In the genomic region with DNA sequence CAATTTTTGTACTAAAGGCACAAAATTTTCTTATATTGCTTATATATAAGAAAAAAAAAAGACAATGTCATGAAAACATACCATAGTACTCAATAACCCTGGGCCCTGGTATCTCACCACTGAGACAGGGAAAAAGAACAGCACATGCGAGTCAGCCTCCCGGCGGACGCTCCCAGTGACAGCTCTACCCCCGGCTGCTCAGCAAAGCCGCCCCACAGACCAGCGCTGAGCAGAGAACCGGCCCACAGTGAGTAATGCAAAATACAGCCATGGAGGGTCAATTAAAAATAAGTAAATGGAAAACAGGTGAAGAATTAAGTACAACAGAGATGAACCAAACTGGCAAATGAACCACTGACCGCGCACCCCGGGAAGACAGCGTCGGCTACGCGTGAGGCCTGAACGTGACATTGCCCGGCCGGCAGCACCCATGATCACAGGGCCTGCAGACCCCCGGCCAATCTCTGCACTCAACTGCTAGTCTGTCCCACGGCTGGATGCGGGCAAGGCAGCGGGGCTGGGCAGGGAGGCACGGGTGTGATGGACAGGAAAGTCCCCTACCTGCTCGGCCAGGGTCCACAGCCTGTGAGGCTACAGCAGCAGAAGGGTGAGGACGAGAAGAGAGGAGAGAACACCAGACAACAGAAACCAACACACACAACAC, we compare ENCODE assay signal across 22 cellular contexts.
DNase-seq lines count a peak whose midpoint lies in the region; ATAC-seq and TF ChIP-seq lines count a peak whose summit lies in the region.
"Had no signal": no experiment of that assay in that cellular context is flagged by ENCODE, and none has a peak within 500 bp of the region (broad histone marks: within the 10 kb centered on the region; RNA-seq: fewer than 3 reads in every experiment).

No MANE protein-coding gene starts in this region.

- WGBS in SK-N-SH (ENCODE audit: low lambda C conversion rate), result 88% methylated on average over 25 of the region's 25 CpGs
- WGBS in ovary, 3 donors, result 94 to 95% (median 95%) methylated on average over 25 of the region's 25 CpGs
- 94 to 97% (median 95%) methylated on average over 25 of the region's 25 CpGs for WGBS in stomach, 5 donors

- no peak for TF ChIP-seq CTCF in SK-N-SH (IDR thresholded peaks at IDR 0.05)
- no peak for TF ChIP-seq CTCF in fibroblast of mammary gland (conservative IDR thresholded peaks at IDR 0.05; ENCODE audit: control insufficient read depth, insufficient read depth, low read depth, low read length)
- no peak for TF ChIP-seq CTCF in ovary (IDR thresholded peaks at IDR 0.05)
- no peak for TF ChIP-seq CTCF in stomach (IDR thresholded peaks at IDR 0.05)

- H3K27ac Mint-ChIP-seq in activated T-helper 17 cell treated with anti-CD3 and anti-CD28 coated beads, Interleukin-2, amount 50 U/mL, for 72 hours, result no peak overlapping the region
- H3K27ac Mint-ChIP-seq in stimulated activated naive B cell treated with anti-CD40 and anti-IgM and Interleukin-4, amounts not matched to agents 10 μg/mL and 1 μg/mL and 100 μg/mL, for 72 hours, result peak overlapping the region; percentile 92
- H3K27ac Mint-ChIP-seq: activated CD8-positive, alpha-beta T cell treated with anti-CD3 and anti-CD28 coated beads for 36 hours; activated T-cell treated with anti-CD3 and anti-CD28 coated beads, Interleukin-2, amount 50 U/mL, for 24 hours had no signal

- H3F3A ChIP-seq in SK-N-SH (replicated peaks; ENCODE audit: insufficient read depth), result no peaks in the 10 kb centered on the region

- CTCF ChIA-PET in SK-N-SH (lab: Yijun Ruan, JAX), result no interaction called here

- H3K36me3 Mint-ChIP-seq in activated T-helper 17 cell treated with anti-CD3 and anti-CD28 coated beads, Interleukin-2, amount 50 U/mL, for 72 hours (ENCODE audit: low read depth), result no peaks in the 10 kb centered on the region
- no peaks in the 10 kb centered on the region for H3K36me3 Mint-ChIP-seq in stimulated activated naive B cell treated with anti-CD40 and anti-IgM and Interleukin-4, amounts not matched to agents 10 μg/mL and 1 μg/mL and 100 μg/mL, for 72 hours

- no peak for TF ChIP-seq RAD21 in SK-N-SH (IDR thresholded peaks at IDR 0.05; ENCODE audit: low read length)

- no peak for TF ChIP-seq EP300 in SK-N-SH (IDR thresholded peaks at IDR 0.05; ENCODE audit: borderline replicate concordance in 1 of 2, low read depth in 1 of 2, low read length in 1 of 2)
- no peak for TF ChIP-seq EP300 in ovary (IDR thresholded peaks at IDR 0.05)
- TF ChIP-seq EP300 in stomach (IDR thresholded peaks at IDR 0.05), result no peak

- H3K27me3 ChIP-seq in SK-N-SH (ENCODE audit: insufficient read depth) (no peaks in the 10 kb centered on the region), ovary (no peaks in the 10 kb centered on the region), stomach (no peaks in the 10 kb centered on the region)
- H3K27me3 ChIP-seq: BLaER1, colonic mucosa, heart left ventricle had no signal

- no peak overlapping the region for H3K4me2 ChIP-seq in SK-N-SH
- H3K4me2 ChIP-seq: BLaER1, smooth muscle cell had no signal

- H3K4me1 Mint-ChIP-seq in activated T-helper 17 cell treated with anti-CD3 and anti-CD28 coated beads, Interleukin-2, amount 50 U/mL, for 72 hours, result peaks cover 17% of the 10 kb centered on the region
- peaks cover 67 to 69% of the 10 kb centered on the region in 2 donors for H3K4me1 Mint-ChIP-seq in stimulated activated naive B cell treated with anti-CD40 and anti-IgM and Interleukin-4, amounts not matched to agents 10 μg/mL and 1 μg/mL and 100 μg/mL, for 72 hours

- POLR2A ChIA-PET in SK-N-SH (lab: Yijun Ruan, JAX), result no interaction called here

- no peaks in the 10 kb centered on the region for H3K9me3 Mint-ChIP-seq in activated T-helper 17 cell treated with anti-CD3 and anti-CD28 coated beads, Interleukin-2, amount 50 U/mL, for 72 hours
- H3K9me3 Mint-ChIP-seq in stimulated activated naive B cell treated with anti-CD40 and anti-IgM and Interleukin-4, amounts not matched to agents 10 μg/mL and 1 μg/mL and 100 μg/mL, for 72 hours, result no peaks in the 10 kb centered on the region
- H3K9me3 Mint-ChIP-seq: activated CD8-positive, alpha-beta T cell treated with anti-CD3 and anti-CD28 coated beads for 36 hours; activated T-cell treated with anti-CD3 and anti-CD28 coated beads, Interleukin-2, amount 50 U/mL, for 24 hours had no signal

- H3K4me3 ChIP-seq in SK-N-SH (ENCODE audit: low read depth in 2 of 2, low read length in 1 of 2), result no peak overlapping the region
- no peak overlapping the region for H3K4me3 ChIP-seq in fibroblast of mammary gland (ENCODE audit: control insufficient read depth, low read depth, low read length)
- no peak overlapping the region for H3K4me3 ChIP-seq in ovary
- H3K4me3 ChIP-seq in stomach, result no peak overlapping the region
- H3K4me3 ChIP-seq: BLaER1, colonic mucosa, heart left ventricle, K562, left ventricle myocardium inferior, smooth muscle cell had no signal

- no peaks in the 10 kb centered on the region for H3K79me2 ChIP-seq in SK-N-SH (ENCODE audit: insufficient read depth)

- H3K4me1 ChIP-seq in SK-N-SH (ENCODE audit: control insufficient read depth in 1 of 2, insufficient read depth in 2 of 2, low read depth in 1 of 2, low read length in 1 of 2) (peaks cover 10 to 18% of the 10 kb centered on the region in 2 experiments; a peak in 2 of 4 replicates), ovary (ENCODE audit: insufficient read depth) (peaks cover 4% of the 10 kb centered on the region), stomach (peaks cover 0 to 20% (median 5%) of the 10 kb centered on the region in 4 donors)

- H3K36me3 ChIP-seq in SK-N-SH (replicated peaks in 1 of 2; ENCODE audit: control insufficient read depth in 1 of 2, insufficient read depth in 2 of 2, low read length in 1 of 2) (peaks cover 2 to 8% of the 10 kb centered on the region in 2 experiments), ovary (no peaks in the 10 kb centered on the region), stomach (peaks cover 0 to 56% (median 28%) of the 10 kb centered on the region in 4 donors)
- H3K36me3 ChIP-seq: colonic mucosa had no signal

- DNase-seq in SK-N-SH (no peak), fibroblast of mammary gland (ENCODE audit: low read depth) (peak; percentile 65), ovary (no peak), superior temporal gyrus (ENCODE audit: extremely low spot score) (no peak), stomach (no peak)
- DNase-seq in stimulated activated naive B cell treated with anti-CD40 and anti-IgM and Interleukin-4, amounts not matched to agents 10 μg/mL and 1 μg/mL and 100 μg/mL, for 72 hours, result no peak
- DNase-seq: activated CD8-positive, alpha-beta T cell treated with anti-CD3 and anti-CD28 coated beads for 36 hours; activated naive CD4-positive, alpha-beta T cell treated with anti-CD3 and anti-CD28 coated beads, Interleukin-2, amount 50 U/mL, for 16 hours; activated T-cell treated with anti-CD3 and anti-CD28 coated beads, Interleukin-2, amount 50 U/mL, for 24 hours; Calu3; colonic mucosa; heart left ventricle; left ventricle myocardium inferior; NCI-H1694; stimulated activated CD4-positive, alpha-beta T cell treated with anti-CD3 and anti-CD28 coated beads, Interleukin-4, amount 100 ng/mL, for 1 hour; T-helper 9 cell had no signal

- H3K9ac ChIP-seq in SK-N-SH, result no peak overlapping the region
- H3K9ac ChIP-seq: BLaER1 had no signal

- no peak overlapping the region for H2AFZ ChIP-seq in SK-N-SH (ENCODE audit: low read depth)

- H3K27ac ChIP-seq in SK-N-SH (ENCODE audit: low read depth in 2 of 2, low read length in 1 of 2) (no peak overlapping the region), ovary (no peak overlapping the region), stomach (no peak overlapping the region)
- H3K27ac ChIP-seq: 22Rv1, BLaER1, colonic mucosa, heart left ventricle, left ventricle myocardium inferior had no signal

- H3K9me3 ChIP-seq in SK-N-SH, result no peaks in the 10 kb centered on the region
- no peaks in the 10 kb centered on the region for H3K9me3 ChIP-seq in ovary
- no peaks in the 10 kb centered on the region for H3K9me3 ChIP-seq in stomach
- H3K9me3 ChIP-seq: BLaER1, colonic mucosa, heart left ventricle, left ventricle myocardium inferior had no signal

- no peaks in the 10 kb centered on the region for H3K27me3 Mint-ChIP-seq in activated T-helper 17 cell treated with anti-CD3 and anti-CD28 coated beads, Interleukin-2, amount 50 U/mL, for 72 hours
- no peaks in the 10 kb centered on the region for H3K27me3 Mint-ChIP-seq in stimulated activated naive B cell treated with anti-CD40 and anti-IgM and Interleukin-4, amounts not matched to agents 10 μg/mL and 1 μg/mL and 100 μg/mL, for 72 hours
- H3K27me3 Mint-ChIP-seq: activated CD8-positive, alpha-beta T cell treated with anti-CD3 and anti-CD28 coated beads for 36 hours; activated T-cell treated with anti-CD3 and anti-CD28 coated beads, Interleukin-2, amount 50 U/mL, for 24 hours had no signal

- H4K20me1 ChIP-seq in SK-N-SH (ENCODE audit: insufficient read depth), result no peaks in the 10 kb centered on the region
- H4K20me1 ChIP-seq: BLaER1 had no signal

- ATAC-seq in SK-N-SH treated with all-trans-retinoic acid at 6 μM for 48 hours, result peak; percentile 84
- no peak for ATAC-seq in activated T-helper 17 cell treated with anti-CD3 and anti-CD28 coated beads, Interleukin-2, amount 50 U/mL, for 72 hours (replicated peaks)
- ATAC-seq in stimulated activated naive B cell treated with anti-CD40 and anti-IgM and Interleukin-4, amounts not matched to agents 10 μg/mL and 1 μg/mL and 100 μg/mL, for 72 hours (replicated peaks), result no peak
- ATAC-seq: activated CD8-positive, alpha-beta T cell treated with anti-CD3 and anti-CD28 coated beads for 36 hours; heart left ventricle; K562 had no signal

- intact Hi-C loops in ovary (cut with DNase I), result no loop called here
- intact Hi-C loops in stomach (cut with DNase I; ENCODE audit: low total_unique reads), result no loop called here

- TF ChIP-seq POLR2A in ovary (IDR thresholded peaks at IDR 0.05) (no peak), stomach (IDR thresholded peaks at IDR 0.05) (no peak)

- peak overlapping the region; percentile 38 for H3K4me3 Mint-ChIP-seq in activated T-helper 17 cell treated with anti-CD3 and anti-CD28 coated beads, Interleukin-2, amount 50 U/mL, for 72 hours
- H3K4me3 Mint-ChIP-seq in stimulated activated naive B cell treated with anti-CD40 and anti-IgM and Interleukin-4, amounts not matched to agents 10 μg/mL and 1 μg/mL and 100 μg/mL, for 72 hours, result peak overlapping the region; percentile 60 to 67
- H3K4me3 Mint-ChIP-seq: activated CD8-positive, alpha-beta T cell treated with anti-CD3 and anti-CD28 coated beads for 36 hours; activated T-cell treated with anti-CD3 and anti-CD28 coated beads, Interleukin-2, amount 50 U/mL, for 24 hours had no signal

- no peaks in the 10 kb centered on the region for H3K9me2 ChIP-seq in SK-N-SH

TF ChIP-seq in SK-N-SH treated with all-trans-retinoic acid at 6 μM for 48 hours, 23 proteins besides CTCF, POLR2A, EP300 and RAD21:
- TF ChIP-seq ZNF8 (CRISPR knock-in tag; IDR thresholded peaks at IDR 0.05), result no peak
- TF ChIP-seq CSDC2 (CRISPR knock-in tag; IDR thresholded peaks at IDR 0.05), result no peak
- TF ChIP-seq ARNTL (CRISPR knock-in tag; IDR thresholded peaks at IDR 0.05; ENCODE audit: borderline replicate concordance, low read depth), result no peak

TF ChIP-seq in SK-N-SH, 30 proteins besides CTCF, POLR2A, EP300 and RAD21 (continues in another document):
- no peak for TF ChIP-seq RFX5 (IDR thresholded peaks at IDR 0.05; ENCODE audit: low read length)
- TF ChIP-seq YY1 (IDR thresholded peaks at IDR 0.05; ENCODE audit: low read depth), result no peak
- TF ChIP-seq ELF1 (IDR thresholded peaks at IDR 0.05), result no peak
- no peak for TF ChIP-seq GATA2 (CRISPR knock-in tag; IDR thresholded peaks at IDR 0.05)
- no peak for TF ChIP-seq TCF12 (IDR thresholded peaks at IDR 0.05)
